In the genomic region with DNA sequence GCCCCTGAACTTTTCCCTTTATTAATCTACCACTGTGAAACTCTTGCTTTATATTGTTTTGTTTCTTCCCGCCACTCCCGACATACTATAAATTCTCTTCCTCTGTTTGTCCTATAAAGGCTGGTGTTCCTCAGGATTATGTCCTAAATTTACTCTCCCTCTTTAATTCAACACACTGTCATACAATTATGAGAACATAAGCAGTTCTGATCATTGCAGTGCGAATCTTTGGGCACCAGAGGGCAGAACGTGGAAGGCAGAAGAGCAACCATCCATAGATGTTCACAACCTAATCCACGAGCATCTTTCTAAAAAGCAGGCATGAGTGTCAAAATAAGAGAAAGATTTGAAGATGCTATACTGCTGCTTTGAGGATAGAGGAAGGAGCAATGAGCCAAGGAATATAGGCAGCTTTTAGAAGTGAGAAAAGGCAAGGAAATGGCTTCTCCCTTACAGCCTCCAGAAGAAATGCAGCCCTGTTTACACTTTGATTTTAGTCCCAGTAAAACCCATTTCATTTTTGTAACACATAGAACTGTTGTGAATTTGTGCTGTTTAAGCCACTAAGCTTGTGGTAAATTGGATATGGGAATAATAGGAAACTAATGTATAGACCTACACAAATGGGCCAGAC, we compare ENCODE assay signal across 8 cellular contexts.
DNase-seq lines count a peak whose midpoint lies in the region; TF ChIP-seq lines count a peak whose summit lies in the region.

No MANE protein-coding gene starts in this region.

- H3K27ac ChIP-seq in VCaP, result no peak overlapping the region

- H3K27ac Mint-ChIP-seq in glutamatergic neuron (ENCODE audit: unreplicated experiment), result no peak overlapping the region

- no peaks in the 10 kb centered on the region for H3K4me1 Mint-ChIP-seq in glutamatergic neuron (ENCODE audit: low read depth, unreplicated experiment)

- no peaks in the 10 kb centered on the region for H3K9me3 Mint-ChIP-seq in glutamatergic neuron (ENCODE audit: unreplicated experiment)

- peak; percentile 3 for TF ChIP-seq CTCF in GM20000 (IDR thresholded peaks at IDR 0.05; ENCODE audit: extremely low read depth, missing control alignments)
- peak; percentile 94 for TF ChIP-seq CTCF in VCaP (conservative IDR thresholded peaks at IDR 0.05)
- TF ChIP-seq CTCF in glutamatergic neuron (IDR thresholded peaks at IDR 0.05; ENCODE audit: partially characterized antibody, unreplicated experiment), result peak; percentile 67

- DNase-seq in activated T-cell treated with anti-CD3 and anti-CD28 coated beads, Interleukin-2, amount 50 U/mL, for 48 hours, result peak; percentile 22 to 35
- DNase-seq in activated T-cell treated with anti-CD3 and anti-CD28 coated beads for 4 hours (no peak), GM20000 (ENCODE audit: low spot score) (peak; percentile 2), HT1080 (ENCODE audit: low read depth) (peak; percentile 31), glutamatergic neuron (peak; percentile 66), smooth muscle cell of the brain vasculature (ENCODE audit: low read depth, low spot score) (peak; percentile 31), DMS114 treated with DMSO at 0.1 percent for 48 hours (lab: John Stamatoyannopoulos, UW; ENCODE audit: unreplicated experiment) (no peak)

- no peak overlapping the region for H3K4me3 Mint-ChIP-seq in glutamatergic neuron (ENCODE audit: unreplicated experiment)

- no peaks in the 10 kb centered on the region for H3K27me3 Mint-ChIP-seq in glutamatergic neuron (ENCODE audit: unreplicated experiment)

- H3K36me3 Mint-ChIP-seq in glutamatergic neuron (ENCODE audit: unreplicated experiment), result no peaks in the 10 kb centered on the region

Comparison
In these comparisons a context has a peak if more than half of its experiments do, and no peak if none do; other contexts are left out.
1. DNase-seq: peak in activated T-cell treated with anti-CD3 and anti-CD28 coated beads, Interleukin-2, amount 50 U/mL, for 48 hours (2 of 2), GM20000 (single experiment), HT1080 (single experiment), glutamatergic neuron (single experiment) and smooth muscle cell of the brain vasculature (single experiment); none in activated T-cell treated with anti-CD3 and anti-CD28 coated beads for 4 hours (single experiment) and DMS114 treated with DMSO at 0.1 percent for 48 hours (single experiment).
2. CTCF ChIP-seq: peak in every context shown above with its lines; median percentile 94 in VCaP; 67 in glutamatergic neuron; 3 in GM20000.